In the genomic region with DNA sequence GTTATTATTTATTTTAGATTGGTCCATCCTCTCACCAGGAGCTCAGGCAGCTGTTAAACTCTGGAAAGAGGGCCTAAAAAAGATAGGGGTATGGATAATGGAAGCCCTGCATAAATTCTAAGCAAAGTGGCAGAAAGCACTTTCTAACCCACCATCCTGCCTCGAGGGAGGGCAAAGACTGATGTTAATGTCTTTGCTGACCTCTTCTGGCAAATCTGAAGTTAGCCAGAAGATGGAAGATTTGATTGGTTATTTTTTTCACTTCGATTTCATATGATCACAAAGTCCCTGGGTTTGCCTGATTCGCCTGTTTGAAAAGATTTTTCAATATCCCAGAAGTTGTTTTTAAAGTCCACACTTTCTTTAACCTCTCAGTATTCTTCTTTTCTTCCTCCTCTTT, we compare ENCODE assay signal across 1 cellular context.
TF ChIP-seq lines count a peak whose summit lies in the region.

No MANE protein-coding gene starts in this region.

TF ChIP-seq in GM12891, 5 proteins besides CTCF, POLR2A, EP300 and RAD21 (continued from another document):
- TF ChIP-seq TAF1 (IDR thresholded peaks at IDR 0.05; ENCODE audit: low read depth, low read length) (no peak), PAX5 (IDR thresholded peaks at IDR 0.05; ENCODE audit: insufficient read depth, low read length, severe bottlenecking) (no peak), POU2F2 (IDR thresholded peaks at IDR 0.05; ENCODE audit: low read depth, low read length) (no peak)
